In genomic region chr21:28144653-28145052, GRCh38 we compare ENCODE assay signal across 20 cellular contexts.
DNase-seq lines count a peak whose midpoint lies in the region; ATAC-seq and TF ChIP-seq lines count a peak whose summit lies in the region.
"Had no signal": no experiment of that assay in that cellular context is flagged by ENCODE, and none has a peak within 500 bp of the region (broad histone marks: within the 10 kb centered on the region; RNA-seq: fewer than 3 reads in every experiment).

No MANE protein-coding gene starts in this region.

- H3K36me3 Mint-ChIP-seq in WTC11 (no peaks in the 10 kb centered on the region), natural killer cell (no peaks in the 10 kb centered on the region)
- H3K36me3 Mint-ChIP-seq: CD8-positive, alpha-beta T cell had no signal

- H3K4me1 Mint-ChIP-seq in WTC11 (peaks cover 5% of the 10 kb centered on the region; the same call in 1 of the 2 replicates), natural killer cell (no peaks in the 10 kb centered on the region)
- H3K4me1 Mint-ChIP-seq: B cell had no signal

- H3K27me3 Mint-ChIP-seq in WTC11 (ENCODE audit: low read depth), result no peaks in the 10 kb centered on the region
- H3K27me3 Mint-ChIP-seq in natural killer cell (ENCODE audit: low read depth in 2 of 2), result no peaks in the 10 kb centered on the region
- H3K27me3 Mint-ChIP-seq: B cell; CD4-positive, alpha-beta T cell had no signal

- no peak overlapping the region for H3K9ac ChIP-seq in SK-N-SH
- H3K9ac ChIP-seq in IMR-90 (ENCODE audit: low read depth, low read length), result no peak overlapping the region
- H3K9ac ChIP-seq: BLaER1 treated with 17β-estradiol and CSF1 and Interleukin-3, amounts not matched to agents 10 nM and 100 nM had no signal

- POLR2A ChIA-PET in SK-N-SH (lab: Yijun Ruan, JAX) (no interaction called here), IMR-90 (lab: Charles Lee; ENCODE audit: unreplicated experiment) (no interaction called here), WTC11 (lab: Charles Lee) (no interaction called here)

- H4K20me1 ChIP-seq in SK-N-SH (ENCODE audit: insufficient read depth), result no peaks in the 10 kb centered on the region
- no peaks in the 10 kb centered on the region for H4K20me1 ChIP-seq in IMR-90 (ENCODE audit: insufficient read depth, low read length)
- H4K20me1 ChIP-seq: BLaER1 treated with 17β-estradiol and CSF1 and Interleukin-3, amounts not matched to agents 10 nM and 100 nM had no signal

- H2AFZ ChIP-seq in SK-N-SH (ENCODE audit: low read depth), result no peak overlapping the region
- H2AFZ ChIP-seq in IMR-90 (replicated peaks; ENCODE audit: low read length, poor library complexity), result no peak overlapping the region

- peaks cover 6% of the 10 kb centered on the region for H3K9me3 Mint-ChIP-seq in WTC11
- H3K9me3 Mint-ChIP-seq in natural killer cell, result no peaks in the 10 kb centered on the region
- H3K9me3 Mint-ChIP-seq: CD8-positive, alpha-beta T cell had no signal

- H3K79me1 ChIP-seq in IMR-90 (ENCODE audit: low read depth in 1 of 2, low read length in 2 of 2), result no peaks in the 10 kb centered on the region

- DNase-seq in SK-N-SH (no peak), IMR-90 (no peak), WTC11 (ENCODE audit: low spot score) (no peak), natural killer cell (no peak), AG08395 (ENCODE audit: low spot score) (no peak)
- DNase-seq: 8988T; ACHN; AML-193; Caco-2; Calu3; CD4-positive, alpha-beta T cell; CD8-positive, alpha-beta T cell; DMS79 treated with DMSO at 0.1 percent for 48 hours; GF-D8 had no signal

- no peaks in the 10 kb centered on the region for H3K79me2 ChIP-seq in SK-N-SH (ENCODE audit: insufficient read depth)

- H3K27me3 ChIP-seq in SK-N-SH (ENCODE audit: insufficient read depth) (no peaks in the 10 kb centered on the region), IMR-90 (ENCODE audit: control insufficient read depth, insufficient read depth, low read length) (no peaks in the 10 kb centered on the region)
- H3K27me3 ChIP-seq: BLaER1 treated with 17β-estradiol and CSF1 and Interleukin-3, amounts not matched to agents 10 nM and 100 nM had no signal

- no peak overlapping the region for H3K14ac ChIP-seq in IMR-90 (replicated peaks; ENCODE audit: low read depth, low read length)

- H3K4ac ChIP-seq in IMR-90 (ENCODE audit: low read depth, low read length), result peak overlapping the region; percentile 64; the same call in 1 of the 2 replicates

- H3F3A ChIP-seq in SK-N-SH (replicated peaks; ENCODE audit: insufficient read depth), result no peaks in the 10 kb centered on the region

- peak overlapping the region; percentile 59; the same call in 1 of the 2 replicates for H4K91ac ChIP-seq in IMR-90 (ENCODE audit: insufficient read depth, low read depth, low read length)

- H3K4me1 ChIP-seq in SK-N-SH (ENCODE audit: control insufficient read depth in 1 of 2, insufficient read depth in 2 of 2, low read depth in 1 of 2, low read length in 1 of 2) (no peaks in the 10 kb centered on the region; a peak in 1 of 4 replicates), IMR-90 (ENCODE audit: control insufficient read depth, insufficient read depth, low read length) (peaks cover 10% of the 10 kb centered on the region)
- H3K4me1 ChIP-seq: Caco-2 had no signal

- H3K36me3 ChIP-seq in SK-N-SH (replicated peaks in 1 of 2; ENCODE audit: control insufficient read depth in 1 of 2, insufficient read depth in 2 of 2, low read length in 1 of 2) (no peaks in the 10 kb centered on the region), IMR-90 (ENCODE audit: control insufficient read depth, insufficient read depth, low read length) (no peaks in the 10 kb centered on the region)
- H3K36me3 ChIP-seq: BLaER1 treated with 17β-estradiol and CSF1 and Interleukin-3, amounts not matched to agents 10 nM and 100 nM had no signal

- H3K4me3 Mint-ChIP-seq in WTC11 (no peak overlapping the region), natural killer cell (no peak overlapping the region)
- H3K4me3 Mint-ChIP-seq: B cell; CD4-positive, alpha-beta T cell; CD8-positive, alpha-beta T cell had no signal

- H3K4me3 ChIP-seq in SK-N-SH (ENCODE audit: low read depth in 2 of 2, low read length in 1 of 2) (no peak overlapping the region), IMR-90 (ENCODE audit: insufficient read depth, low read depth, low read length) (no peak overlapping the region)
- H3K4me3 ChIP-seq: BLaER1 treated with 17β-estradiol and CSF1 and Interleukin-3, amounts not matched to agents 10 nM and 100 nM had no signal

- dilution Hi-C loops in IMR-90 (cut with HindIII; ENCODE audit: low sequenced_read_pairs, unreplicated experiment), result no loop called here

- H2BK120ac ChIP-seq in IMR-90 (ENCODE audit: low read depth, low read length), result peak overlapping the region; percentile 77

- no peak overlapping the region for H3K23ac ChIP-seq in IMR-90 (ENCODE audit: low read depth, low read length)

- H3K4me2 ChIP-seq in SK-N-SH, result no peak overlapping the region
- no peak overlapping the region for H3K4me2 ChIP-seq in IMR-90 (ENCODE audit: low read depth, low read length)
- H3K4me2 ChIP-seq: BLaER1 treated with 17β-estradiol and CSF1 and Interleukin-3, amounts not matched to agents 10 nM and 100 nM had no signal

- no peak overlapping the region for H3K27ac Mint-ChIP-seq in WTC11
- H3K27ac Mint-ChIP-seq in natural killer cell, result no peak overlapping the region
- H3K27ac Mint-ChIP-seq: B cell; CD4-positive, alpha-beta T cell; CD8-positive, alpha-beta T cell had no signal

- H3K56ac ChIP-seq in IMR-90 (ENCODE audit: extremely low read depth, insufficient read depth, low read length), result no peak overlapping the region

- H2BK15ac ChIP-seq in IMR-90 (ENCODE audit: low read depth, low read length), result peak overlapping the region; percentile 74; the same call in 1 of the 3 replicates

- H3K18ac ChIP-seq in IMR-90 (ENCODE audit: low read depth, low read length), result peak overlapping the region; percentile 66; the same call in 1 of the 2 replicates

- TF ChIP-seq POLR2A in IMR-90 (IDR thresholded peaks at IDR 0.05; ENCODE audit: low read depth, low read length), result no peak

- peak overlapping the region; percentile 69 for H2BK20ac ChIP-seq in IMR-90 (ENCODE audit: low read depth, low read length)

- H3K27ac ChIP-seq in SK-N-SH (ENCODE audit: low read depth in 2 of 2, low read length in 1 of 2) (no peak overlapping the region), IMR-90 (ENCODE audit: insufficient read depth, low read length) (no peak overlapping the region)
- H3K27ac ChIP-seq: BLaER1 treated with 17β-estradiol and CSF1 and Interleukin-3, amounts not matched to agents 10 nM and 100 nM; C4-2B had no signal

- TF ChIP-seq RAD21 in SK-N-SH (IDR thresholded peaks at IDR 0.05; ENCODE audit: low read length), result no peak
- no peak for TF ChIP-seq RAD21 in IMR-90 (IDR thresholded peaks at IDR 0.05; ENCODE audit: low read length)
- TF ChIP-seq RAD21 in Ishikawa (IDR thresholded peaks at IDR 0.05; ENCODE audit: low read depth), result no peak

- CTCF ChIA-PET in SK-N-SH (lab: Yijun Ruan, JAX), result interaction anchor here (0.9 kb wide), 1 partner anchor 573 kb away, joined by 3 read pairs; no protein-coding TSS in a partner anchor
- CTCF ChIA-PET in IMR-90 (lab: Yijun Ruan, JAX), result no interaction called here
- CTCF ChIA-PET in WTC11 (lab: Charles Lee), result no interaction called here

- intact Hi-C loops in IMR-90 (cut with micrococcal nuclease) (loop anchor here (5.0 kb wide), 1 partner anchor 193 kb away; no protein-coding TSS in a partner anchor), natural killer cell (cut with micrococcal nuclease) (no loop called here)

- no peak for ATAC-seq in SK-N-SH treated with all-trans-retinoic acid at 6 μM for 48 hours
- no peak for ATAC-seq in IMR-90 (ENCODE audit: low read depth)
- 0 out of 2 replicates have a peak, but pooled peaks have one; percentile 43 for ATAC-seq in WTC11
- ATAC-seq in HG03521 (IDR thresholded peaks at IDR 0.05; ENCODE audit: unreplicated experiment), result no peak
- ATAC-seq in natural killer cell, result no peak
- ATAC-seq: CD8-positive, alpha-beta T cell had no signal

- peak overlapping the region; percentile 15; the same call in 1 of the 2 replicates for H2AK5ac ChIP-seq in IMR-90 (ENCODE audit: low read depth, low read length)

- H4K8ac ChIP-seq in IMR-90 (ENCODE audit: low read depth in 2 of 2, low read length in 2 of 2), result peak overlapping the region in 1 of 2 experiments; percentile 40; a peak in 1 of 4 replicates

- H3K9me3 ChIP-seq in SK-N-SH (no peaks in the 10 kb centered on the region), IMR-90 (ENCODE audit: control insufficient read depth, insufficient read depth, low read length) (peaks cover 2% of the 10 kb centered on the region)
- H3K9me3 ChIP-seq: BLaER1 treated with 17β-estradiol and CSF1 and Interleukin-3, amounts not matched to agents 10 nM and 100 nM; Caco-2 had no signal

- TF ChIP-seq CTCF in SK-N-SH (IDR thresholded peaks at IDR 0.05) (no peak), IMR-90 (conservative IDR thresholded peaks at IDR 0.05; ENCODE audit: low read depth, low read length) (no peak), WTC11 (IDR thresholded peaks at IDR 0.05) (no peak), natural killer cell (IDR thresholded peaks at IDR 0.05) (no peak)

- BruUV-seq in IMR-90 (replicated peaks; lab: Mats Ljungman, UMichigan), result no TSS peak

- H4K5ac ChIP-seq in IMR-90 (ENCODE audit: low read depth, low read length), result no peak overlapping the region

- H2AK9ac ChIP-seq in IMR-90 (replicated peaks; ENCODE audit: low read depth, low read length, poor library complexity), result no peak overlapping the region

- TF ChIP-seq EP300 in SK-N-SH (IDR thresholded peaks at IDR 0.05; ENCODE audit: borderline replicate concordance in 1 of 2, low read depth in 1 of 2, low read length in 1 of 2) (no peak), Ishikawa (IDR thresholded peaks at IDR 0.05; ENCODE audit: borderline replicate concordance) (no peak)

- WGBS in SK-N-SH (ENCODE audit: low lambda C conversion rate), result 89% methylated on average over 4 of the region's 4 CpGs
- no CpG with 5 or more reads among the region's 4 CpGs for WGBS in IMR-90 (ENCODE audit: extremely low coverage in 2 of 2, insufficient read length in 1 of 2), 2 experiments

- no peaks in the 10 kb centered on the region; the same call in 1 of the 2 replicates for H3K9me1 ChIP-seq in IMR-90 (ENCODE audit: insufficient read depth, low read length)

- in situ Hi-C loops in IMR-90 (cut with MboI; ENCODE audit: low sequenced_read_pairs), result no loop called here

- H2BK5ac ChIP-seq in IMR-90 (ENCODE audit: low read depth, low read length, poor library complexity, severe bottlenecking), result no peak overlapping the region

- no peaks in the 10 kb centered on the region for H3K9me2 ChIP-seq in SK-N-SH

TF ChIP-seq in SK-N-SH treated with all-trans-retinoic acid at 6 μM for 48 hours, 23 proteins besides CTCF, POLR2A, EP300 and RAD21:
- TF ChIP-seq ZFP3 (CRISPR knock-in tag; IDR thresholded peaks at IDR 0.05), result no peak
TF ChIP-seq in SK-N-SH treated with all-trans-retinoic acid at 6 μM for 48 hours: peak in this region for 0.

TF ChIP-seq in IMR-90, 13 proteins besides CTCF, POLR2A, EP300 and RAD21 (continues in another document):
- no peak for TF ChIP-seq NFE2L2 (IDR thresholded peaks at IDR 0.05; ENCODE audit: low read depth, low read length)

TF ChIP-seq in Ishikawa, 13 proteins besides CTCF, POLR2A, EP300 and RAD21 (continues in another document):
- no peak for TF ChIP-seq TEAD4 (IDR thresholded peaks at IDR 0.05)

TF ChIP-seq in WTC11, 78 proteins besides CTCF, POLR2A, EP300 and RAD21:
- TF ChIP-seq HMGA2 (CRISPR knock-in tag; IDR thresholded peaks at IDR 0.05) (peak; percentile 36; the same call in 1 of the 2 replicates), RELA (CRISPR knock-in tag; IDR thresholded peaks at IDR 0.05; ENCODE audit: borderline replicate concordance) (no peak)
